Comparison of ENCODE assay signal across 7 cellular contexts in the genomic region with DNA sequence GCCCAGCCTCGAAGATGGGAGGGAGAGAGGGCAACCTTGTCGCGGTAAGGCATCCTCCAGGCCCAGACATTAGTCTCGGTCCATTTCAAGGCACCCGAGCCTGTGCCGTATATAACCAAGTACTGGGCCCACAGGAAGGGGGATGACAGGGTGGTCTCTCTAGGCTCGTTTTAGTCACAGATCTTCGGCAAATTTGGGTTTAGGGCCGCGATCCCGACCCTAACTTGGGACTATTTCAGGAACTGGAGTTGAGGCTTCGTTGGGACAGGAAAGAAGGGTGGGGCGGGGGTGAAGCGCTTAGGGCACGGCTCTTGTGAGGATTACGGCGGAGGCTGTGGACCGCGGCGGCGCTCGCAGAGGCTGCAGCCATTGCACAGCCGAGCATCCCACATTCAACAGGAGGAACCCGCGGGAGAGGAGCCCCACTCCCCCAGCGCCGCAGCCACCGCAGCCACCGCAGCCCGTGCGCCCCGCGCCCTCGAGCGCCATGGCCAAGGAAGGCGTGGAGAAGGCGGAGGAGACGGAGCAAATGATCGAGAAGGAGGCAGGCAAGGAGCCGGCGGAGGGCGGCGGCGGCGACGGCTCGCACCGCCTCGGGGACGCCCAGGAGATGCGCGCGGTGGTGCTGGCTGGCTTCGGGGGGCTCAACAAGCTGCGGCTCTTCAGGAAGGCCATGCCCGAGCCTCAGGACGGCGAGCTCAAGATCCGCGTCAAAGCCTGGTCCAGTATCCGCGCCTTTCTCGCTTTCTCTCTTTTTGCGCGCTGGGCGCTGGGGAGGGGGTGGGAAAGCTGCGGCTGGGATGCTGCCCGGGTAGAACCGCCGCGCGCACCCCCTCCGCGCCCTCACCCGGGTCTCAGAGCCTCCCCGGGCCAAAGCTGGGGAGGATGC. TPM values are rescaled to one million over a fixed set of nuclear protein-coding genes. Genes with fewer than 3 reads are reported as not detected.
DNase-seq lines count a peak whose midpoint lies in the region; ATAC-seq lines count a peak whose summit lies in the region.

A gene with protein sequence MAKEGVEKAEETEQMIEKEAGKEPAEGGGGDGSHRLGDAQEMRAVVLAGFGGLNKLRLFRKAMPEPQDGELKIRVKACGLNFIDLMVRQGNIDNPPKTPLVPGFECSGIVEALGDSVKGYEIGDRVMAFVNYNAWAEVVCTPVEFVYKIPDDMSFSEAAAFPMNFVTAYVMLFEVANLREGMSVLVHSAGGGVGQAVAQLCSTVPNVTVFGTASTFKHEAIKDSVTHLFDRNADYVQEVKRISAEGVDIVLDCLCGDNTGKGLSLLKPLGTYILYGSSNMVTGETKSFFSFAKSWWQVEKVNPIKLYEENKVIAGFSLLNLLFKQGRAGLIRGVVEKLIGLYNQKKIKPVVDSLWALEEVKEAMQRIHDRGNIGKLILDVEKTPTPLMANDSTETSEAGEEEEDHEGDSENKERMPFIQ (plus strand): TSS at position 369 of the 889 bp plus-strand sequence. CDS start 119 bp downstream, at position 488.

- H3K27ac Mint-ChIP-seq in activated T-helper 2 cell treated with anti-CD3 and anti-CD28 coated beads, Interferon-gamma antibody, Interleukin-2, Interleukin-4, amounts not matched to agents 10 μg/mL and 5 μg/mL and 100 μg/mL, durations not matched to agents 14 hours and 24 hours and 36 hours: no peak within 1 kb of the TSS

- peak; percentile 84 for ATAC-seq in Right ventricle myocardium inferior

- intact Hi-C loops in activated T-helper 2 cell treated with anti-CD3 and anti-CD28 coated beads, Interferon-gamma antibody, Interleukin-2, Interleukin-4, amounts not matched to agents 10 μg/mL and 5 μg/mL and 100 μg/mL, durations not matched to agents 14 hours and 24 hours and 36 hours (cut with micrococcal nuclease): loop anchor here (5.0 to 10.0 kb wide), 2 partner anchors 106 to 186 kb away; no protein-coding TSS in a partner anchor
- intact Hi-C loops in Right ventricle myocardium inferior (cut with DNase I): no loop called here

- no peaks in the 10 kb centered on the region for H3K4me1 Mint-ChIP-seq in activated T-helper 2 cell treated with anti-CD3 and anti-CD28 coated beads, Interferon-gamma antibody, Interleukin-2, Interleukin-4, amounts not matched to agents 10 μg/mL and 5 μg/mL and 100 μg/mL, durations not matched to agents 14 hours and 24 hours and 36 hours (ENCODE audit: low read depth)

- peaks cover 56% of the 10 kb centered on the region for H3K27me3 Mint-ChIP-seq in activated T-helper 2 cell treated with anti-CD3 and anti-CD28 coated beads, Interferon-gamma antibody, Interleukin-2, Interleukin-4, amounts not matched to agents 10 μg/mL and 5 μg/mL and 100 μg/mL, durations not matched to agents 14 hours and 24 hours and 36 hours (ENCODE audit: low read depth)

- DNase-seq in GM04503 (ENCODE audit: low read depth) (peak; percentile 13), HS-5 (ENCODE audit: low read depth) (peak; percentile 10), Right ventricle myocardium inferior (ENCODE audit: missing footprints) (no peak), occipital lobe (lab: John Stamatoyannopoulos, UW) (peak; percentile 72), HT-29 (ENCODE audit: low spot score) (no peak)
- no peak for DNase-seq in activated T-helper 2 cell treated with anti-CD3 and anti-CD28 coated beads, Interferon-gamma antibody, Interleukin-2, Interleukin-4, amounts not matched to agents 10 μg/mL and 5 μg/mL and 100 μg/mL, durations not matched to agents 14 hours and 24 hours and 36 hours (ENCODE audit: low spot score)
- no peak for DNase-seq in activated effector memory CD4-positive, alpha-beta T cell treated with anti-CD3 and anti-CD28 coated beads, Interleukin-2, amount 50 U/mL, for 16 hours

- H3K4me3 Mint-ChIP-seq in activated T-helper 2 cell treated with anti-CD3 and anti-CD28 coated beads, Interferon-gamma antibody, Interleukin-2, Interleukin-4, amounts not matched to agents 10 μg/mL and 5 μg/mL and 100 μg/mL, durations not matched to agents 14 hours and 24 hours and 36 hours (ENCODE audit: low read depth): peak within 1 kb of the TSS; percentile 68

- no peaks in the 10 kb centered on the region for H3K36me3 Mint-ChIP-seq in activated T-helper 2 cell treated with anti-CD3 and anti-CD28 coated beads, Interferon-gamma antibody, Interleukin-2, Interleukin-4, amounts not matched to agents 10 μg/mL and 5 μg/mL and 100 μg/mL, durations not matched to agents 14 hours and 24 hours and 36 hours (ENCODE audit: low read depth)

- no peaks in the 10 kb centered on the region for H3K9me3 Mint-ChIP-seq in activated T-helper 2 cell treated with anti-CD3 and anti-CD28 coated beads, Interferon-gamma antibody, Interleukin-2, Interleukin-4, amounts not matched to agents 10 μg/mL and 5 μg/mL and 100 μg/mL, durations not matched to agents 14 hours and 24 hours and 36 hours

RNA-seq across cellular contexts. Expression of the gene that starts here (rescaled TPM):
- total RNA-seq in activated T-helper 2 cell treated with anti-CD3 and anti-CD28 coated beads, Interferon-gamma antibody, Interleukin-2, Interleukin-4, amounts not matched to agents 10 μg/mL and 5 μg/mL and 100 μg/mL, durations not matched to agents 14 hours and 24 hours and 36 hours: not detected in 2 replicates
- total RNA-seq in Right ventricle myocardium inferior (20.6 TPM), occipital lobe (13.4 TPM)
- 0.05 TPM in 1 of 2 replicates, not detected in the other for total RNA-seq in HT-29 (2014; rRNA removed; shearing (Covaris generic))

Comparison
In these comparisons a context has a peak if more than half of its experiments do, and no peak if none do; other contexts are left out.
1. RNA of the gene that starts here (total RNA-seq): 20.6 TPM in Right ventricle myocardium inferior (single experiment) and 13.4 TPM in occipital lobe (single experiment); not detected in activated T-helper 2 cell treated with anti-CD3 and anti-CD28 coated beads, Interferon-gamma antibody, Interleukin-2, Interleukin-4, amounts not matched to agents 10 μg/mL and 5 μg/mL and 100 μg/mL, durations not matched to agents 14 hours and 24 hours and 36 hours and 0.05 TPM in HT-29; every median in the first group is over 10 times any median in the second.
2. DNase-seq: peak in GM04503 (single experiment), HS-5 (single experiment) and occipital lobe (single experiment); none in activated T-helper 2 cell treated with anti-CD3 and anti-CD28 coated beads, Interferon-gamma antibody, Interleukin-2, Interleukin-4, amounts not matched to agents 10 μg/mL and 5 μg/mL and 100 μg/mL, durations not matched to agents 14 hours and 24 hours and 36 hours (single experiment), Right ventricle myocardium inferior (single experiment), HT-29 (single experiment) and activated effector memory CD4-positive, alpha-beta T cell treated with anti-CD3 and anti-CD28 coated beads, Interleukin-2, amount 50 U/mL, for 16 hours (single experiment).